8 cellular contexts compared by ENCODE assay signal in genomic region chr15:92809880-92810361, GRCh38.
DNase-seq lines count a peak whose midpoint lies in the region; ATAC-seq, FAIRE-seq and TF ChIP-seq lines count a peak whose summit lies in the region.

No MANE protein-coding gene starts in this region.

- H2AFZ ChIP-seq in H9 (ENCODE audit: low read length) (no peak overlapping the region), HepG2 (ENCODE audit: low read length) (no peak overlapping the region)

- 0 out of 4 replicates have a peak, but pooled peaks of 1 of the 2 experiments have one; percentile 15 for TF ChIP-seq POLR2A in HepG2 (IDR thresholded peaks at IDR 0.05; ENCODE audit: insufficient read depth in 1 of 2, low read depth in 2 of 2, low read length in 2 of 2)

- no peak overlapping the region for H2BK15ac ChIP-seq in H9 (ENCODE audit: low read depth, low read length)

- H2BK20ac ChIP-seq in H9 (ENCODE audit: low read depth, low read length, poor library complexity, severe bottlenecking): no peak overlapping the region

- H3K27me3 ChIP-seq in CD4-positive, alpha-beta T cell (ENCODE audit: control insufficient read depth, insufficient read depth, low read length): no peaks in the 10 kb centered on the region
- no peaks in the 10 kb centered on the region for H3K27me3 ChIP-seq in H9 (ENCODE audit: insufficient read depth, low read length)
- no peaks in the 10 kb centered on the region for H3K27me3 ChIP-seq in RWPE2 (ENCODE audit: insufficient read depth, poor library complexity, severe bottlenecking)
- H3K27me3 ChIP-seq in HepG2 (ENCODE audit: control insufficient read depth in 1 of 2, insufficient read depth in 2 of 2, low read length in 2 of 2): no peaks in the 10 kb centered on the region; a peak in 1 of 5 replicates

- no peaks in the 10 kb centered on the region for H3K79me1 ChIP-seq in H9 (ENCODE audit: insufficient read depth, low read depth, low read length, poor library complexity, severe bottlenecking)

- CTCF ChIA-PET in CD4-positive, alpha-beta T cell (lab: Charles Lee): interaction anchor here (0.5 to 5.2 kb wide), 24 partner anchors 9 to 919 kb away, joined by 3 to 118 read pairs (median 12); partner anchors contain the start of gene CHD2
- CTCF ChIA-PET in HepG2 (lab: Yijun Ruan, JAX; ENCODE audit: low intra/inter-chr PET ratio, low total read pairs): interaction anchor here (0.9 kb wide), 1 partner anchor 108 kb away, joined by 4 read pairs; no protein-coding TSS in a partner anchor

- H3K36me3 ChIP-seq in RWPE2 (ENCODE audit: low read depth) (no peaks in the 10 kb centered on the region), HepG2 (replicated peaks in 1 of 2; ENCODE audit: control insufficient read depth in 1 of 2, insufficient read depth in 2 of 2, low read length in 2 of 2) (no peaks in the 10 kb centered on the region)

- H3K79me2 ChIP-seq in H9 (ENCODE audit: insufficient read depth, low read length) (no peaks in the 10 kb centered on the region), HepG2 (ENCODE audit: insufficient read depth, low read length) (peaks cover 30% of the 10 kb centered on the region)

- H2AK5ac ChIP-seq in H9 (ENCODE audit: insufficient read length, low read length): peak overlapping the region; percentile 75

- TF ChIP-seq EP300 in HepG2 (IDR thresholded peaks at IDR 0.05; ENCODE audit: low read depth in 2 of 2, low read length in 2 of 2) (no peak), HepG2 (CRISPR knock-in tag; IDR thresholded peaks at IDR 0.05; ENCODE audit: borderline replicate concordance) (no peak)

- FAIRE-seq in HepG2 (lab: Jason Lieb, UNC): no peak

- H3K9me3 Mint-ChIP-seq in CD4-positive, alpha-beta T cell: no peaks in the 10 kb centered on the region
- no peaks in the 10 kb centered on the region; a peak in 1 of 5 replicates for H3K9me3 Mint-ChIP-seq in H9
- no peaks in the 10 kb centered on the region for H3K9me3 Mint-ChIP-seq in stimulated activated naive CD8-positive, alpha-beta T cell treated with anti-CD3 and anti-CD28 coated beads, Interleukin-15, amount 100 ng/mL, for 72 hours

- WGBS in H9 (ENCODE audit: extremely low coverage, insufficient read length, low lambda C conversion rate): no CpG with 5 or more reads among the region's 12 CpGs
- under 1% methylated on average over 12 of the region's 12 CpGs for WGBS in HepG2 (ENCODE audit: low lambda C conversion rate)

- no peak; the same call in 1 of the 2 replicates for TF ChIP-seq RAD21 in HepG2 (CRISPR knock-in tag; IDR thresholded peaks at IDR 0.05)

- peak overlapping the region; percentile 100 for H3K27ac Mint-ChIP-seq in CD4-positive, alpha-beta T cell
- peak overlapping the region; percentile 100 for H3K27ac Mint-ChIP-seq in H9
- peak overlapping the region; percentile 97 for H3K27ac Mint-ChIP-seq in stimulated activated naive CD8-positive, alpha-beta T cell treated with anti-CD3 and anti-CD28 coated beads, Interleukin-15, amount 100 ng/mL, for 72 hours

- peaks cover 7% of the 10 kb centered on the region; the same call in 1 of the 2 replicates for H3K4me1 ChIP-seq in H9 (ENCODE audit: insufficient read depth, low read length)
- H3K4me1 ChIP-seq in RWPE2 (ENCODE audit: insufficient read depth, poor library complexity, severe bottlenecking): peaks cover 27% of the 10 kb centered on the region
- H3K4me1 ChIP-seq in HepG2 (ENCODE audit: insufficient read depth, low read length): peaks cover 41% of the 10 kb centered on the region

- peak overlapping the region; percentile 99 for H3K18ac ChIP-seq in H9 (ENCODE audit: insufficient read length, low read depth, low read length)

- H4K8ac ChIP-seq in H9 (replicated peaks; ENCODE audit: insufficient read length, low read depth, low read length): peak overlapping the region; percentile 93

- peak overlapping the region; percentile 85 for H2BK120ac ChIP-seq in H9 (ENCODE audit: low read depth, low read length, poor library complexity, severe bottlenecking)

- in situ Hi-C loops in HepG2 (cut with HindIII; ENCODE audit: extremely low pct_ligation_motif_present, low pct_unique_long_range_greater_than_20kb): loop anchor here (5.0 kb wide), 1 partner anchor 72 kb away; no protein-coding TSS in a partner anchor

- H3K9me3 ChIP-seq in CD4-positive, alpha-beta T cell (ENCODE audit: control insufficient read depth, low read length): no peaks in the 10 kb centered on the region
- no peaks in the 10 kb centered on the region for H3K9me3 ChIP-seq in H9 (ENCODE audit: control insufficient read depth, low read depth, low read length)
- no peaks in the 10 kb centered on the region for H3K9me3 ChIP-seq in RWPE2 (ENCODE audit: severe bottlenecking)
- H3K9me3 ChIP-seq in HepG2 (ENCODE audit: low read length): no peaks in the 10 kb centered on the region

- peaks cover 12% of the 10 kb centered on the region for H3K36me3 Mint-ChIP-seq in CD4-positive, alpha-beta T cell (ENCODE audit: low read depth)
- H3K36me3 Mint-ChIP-seq in H9 (ENCODE audit: insufficient read depth in 1 of 3, low read depth in 3 of 3): no peaks in the 10 kb centered on the region

- DNase-seq in CD4-positive, alpha-beta T cell: peak in 5 of 10 experiments; percentile 19 to 28 (median 22)
- no peak for DNase-seq in H9
- peak; percentile 56 for DNase-seq in RWPE2 (ENCODE audit: low spot score)
- DNase-seq in choroid plexus epithelial cell (ENCODE audit: low read depth): peak; percentile 68
- no peak for DNase-seq in HepG2 (ENCODE audit: low spot score)
- DNase-seq in stimulated activated naive CD8-positive, alpha-beta T cell treated with anti-CD3 and anti-CD28 coated beads, Interleukin-15, amount 100 ng/mL, for 72 hours: peak in 1 of 2 donors; percentile 42
- DNase-seq in DMS153 (lab: John Stamatoyannopoulos, UW): no peak

- peak overlapping the region; percentile 82 for H3K4me3 Mint-ChIP-seq in CD4-positive, alpha-beta T cell
- peak overlapping the region; percentile 80 to 87 for H3K4me3 Mint-ChIP-seq in H9
- H3K4me3 Mint-ChIP-seq in stimulated activated naive CD8-positive, alpha-beta T cell treated with anti-CD3 and anti-CD28 coated beads, Interleukin-15, amount 100 ng/mL, for 72 hours: peak overlapping the region; percentile 92 to 99

- H3K27me3 Mint-ChIP-seq in CD4-positive, alpha-beta T cell: no peaks in the 10 kb centered on the region
- no peaks in the 10 kb centered on the region for H3K27me3 Mint-ChIP-seq in H9 (ENCODE audit: low read depth)
- no peaks in the 10 kb centered on the region for H3K27me3 Mint-ChIP-seq in stimulated activated naive CD8-positive, alpha-beta T cell treated with anti-CD3 and anti-CD28 coated beads, Interleukin-15, amount 100 ng/mL, for 72 hours

- H3K4me2 ChIP-seq in H9 (ENCODE audit: insufficient read depth, insufficient read length, low read length): peak overlapping the region; percentile 83
- H3K4me2 ChIP-seq in HepG2 (ENCODE audit: low read depth, low read length): peak overlapping the region; percentile 90

- peak overlapping the region; percentile 95 for H3K27ac ChIP-seq in CD4-positive, alpha-beta T cell (ENCODE audit: low read depth, low read length)
- peak overlapping the region; percentile 100 for H3K27ac ChIP-seq in H9 (ENCODE audit: insufficient read length, low read depth, low read length)
- H3K27ac ChIP-seq in RWPE2 (ENCODE audit: poor library complexity, severe bottlenecking): peak overlapping the region; percentile 96
- H3K27ac ChIP-seq in HepG2 (ENCODE audit: extremely low read length, insufficient read depth, low read length): peak overlapping the region; percentile 98

- peak overlapping the region; percentile 97 for H3T11ph ChIP-seq in H9 (ENCODE audit: low read length)

- no peaks in the 10 kb centered on the region for H4K20me1 ChIP-seq in H9 (ENCODE audit: control insufficient read depth, insufficient read depth, insufficient read length)
- H4K20me1 ChIP-seq in HepG2 (ENCODE audit: insufficient read depth, low read length): no peaks in the 10 kb centered on the region

- H3K23me2 ChIP-seq in H9 (ENCODE audit: insufficient read length, low read depth, low read length, poor library complexity, severe bottlenecking): peaks cover 18% of the 10 kb centered on the region

- peak overlapping the region; percentile 99 for H2BK5ac ChIP-seq in H9 (ENCODE audit: insufficient read length, low read length)

- H3K4me3 ChIP-seq in RWPE2 (ENCODE audit: severe bottlenecking) (peak overlapping the region; percentile 39), choroid plexus epithelial cell (ENCODE audit: low read depth, low read length) (peak overlapping the region; percentile 66), HepG2 (replicated peaks in 1 of 3; ENCODE audit: insufficient read depth in 1 of 3, low read depth in 2 of 3, low read length in 3 of 3) (peak overlapping the region; percentile 49 to 67 (median 61))

- H3K4ac ChIP-seq in H9 (ENCODE audit: low read depth, low read length): peak overlapping the region; percentile 97; the same call in 1 of the 2 replicates

- peak overlapping the region; percentile 93 for H3K56ac ChIP-seq in H9 (ENCODE audit: insufficient read length, low read depth, low read length)

- POLR2A ChIA-PET in CD4-positive, alpha-beta T cell (lab: Charles Lee): interaction anchor here (0.8 to 11.4 kb wide), 19 partner anchors 8 to 119 kb away, joined by 3 to 913 read pairs (median 19); partner anchors contain the start of gene CHD2
- POLR2A ChIA-PET in HepG2 (lab: Yijun Ruan, JAX): interaction anchor here (0.6 to 5.8 kb wide), 20 partner anchors 7 to 218 kb away, joined by 3 to 211 read pairs (median 10); partner anchors contain the start of gene CHD2

- H2BK12ac ChIP-seq in H9 (ENCODE audit: insufficient read length, low read depth, low read length): peak overlapping the region; percentile 30

- H3K14ac ChIP-seq in H9 (ENCODE audit: insufficient read depth, low read length): peak overlapping the region; percentile 99; the same call in 1 of the 2 replicates

- H4K5ac ChIP-seq in H9 (ENCODE audit: insufficient read length, low read depth, low read length): peak overlapping the region; percentile 99

- peak overlapping the region; percentile 38 for H3K23ac ChIP-seq in H9 (ENCODE audit: insufficient read length, low read depth, low read length)

- TSS peak; percentile 92 for BruUV-seq in HepG2 (replicated peaks; lab: Mats Ljungman, UMichigan)

- intact Hi-C loops in CD4-positive, alpha-beta T cell (cut with DNase I, micrococcal nuclease): loop anchor here (1.0 to 5.0 kb wide), 9 partner anchors 10 to 108 kb away; no protein-coding TSS in a partner anchor
- intact Hi-C loops in HepG2 (cut with micrococcal nuclease; ENCODE audit: unreplicated experiment): loop anchor here (1.0 kb wide), 3 partner anchors 21 to 94 kb away; no protein-coding TSS in a partner anchor

- TF ChIP-seq CTCF in CD4-positive, alpha-beta T cell (IDR thresholded peaks at IDR 0.05): no peak
- TF ChIP-seq CTCF in H9 (conservative IDR thresholded peaks at IDR 0.05): no peak
- no peak for TF ChIP-seq CTCF in RWPE2 (IDR thresholded peaks at IDR 0.05; ENCODE audit: poor library complexity, severe bottlenecking)
- TF ChIP-seq CTCF in choroid plexus epithelial cell (conservative IDR thresholded peaks at IDR 0.05; ENCODE audit: low read depth, low read length): no peak
- no peak for TF ChIP-seq CTCF in HepG2 (CRISPR knock-in tag; IDR thresholded peaks at IDR 0.05)

- H3K9ac ChIP-seq in H9 (ENCODE audit: extremely low read depth, insufficient read length, low read length) (peak overlapping the region; percentile 100), HepG2 (ENCODE audit: insufficient read depth, low read depth, low read length) (peak overlapping the region; percentile 92)

- ATAC-seq in CD4-positive, alpha-beta T cell (ENCODE audit: poor library complexity): no peak
- no peak for ATAC-seq in RWPE2 (ENCODE audit: low read depth)
- ATAC-seq in HepG2: peak; percentile 5; the same call in 1 of the 3 replicates
- no peak for ATAC-seq in stimulated activated naive CD8-positive, alpha-beta T cell treated with anti-CD3 and anti-CD28 coated beads, Interleukin-15, amount 100 ng/mL, for 72 hours
- no peak for ATAC-seq in HG02884 (IDR thresholded peaks at IDR 0.05; ENCODE audit: unreplicated experiment)

- peak overlapping the region; percentile 95 for H4K91ac ChIP-seq in H9 (ENCODE audit: insufficient read length, low read depth, low read length)

- H3K4me1 Mint-ChIP-seq in CD4-positive, alpha-beta T cell (ENCODE audit: low read depth): peaks cover 70% of the 10 kb centered on the region
- H3K4me1 Mint-ChIP-seq in H9: peaks cover 37 to 41% of the 10 kb centered on the region in 2 experiments
- H3K4me1 Mint-ChIP-seq in stimulated activated naive CD8-positive, alpha-beta T cell treated with anti-CD3 and anti-CD28 coated beads, Interleukin-15, amount 100 ng/mL, for 72 hours: peaks cover 54% of the 10 kb centered on the region

Comparison
In these comparisons a context has a peak if more than half of its experiments do, and no peak if none do; other contexts are left out.
1. DNase-seq: peak in RWPE2 (single experiment) and choroid plexus epithelial cell (single experiment); none in H9 (single experiment), HepG2 (single experiment) and DMS153 (single experiment).
2. Peak in every context shown above with its lines, with median percentiles within 50 percentile points of each other: H3K27ac ChIP-seq, H3K27ac Mint-ChIP-seq, H3K4me3 Mint-ChIP-seq and H3K4me3 ChIP-seq.